19 cellular contexts compared by ENCODE assay signal in the genomic region with DNA sequence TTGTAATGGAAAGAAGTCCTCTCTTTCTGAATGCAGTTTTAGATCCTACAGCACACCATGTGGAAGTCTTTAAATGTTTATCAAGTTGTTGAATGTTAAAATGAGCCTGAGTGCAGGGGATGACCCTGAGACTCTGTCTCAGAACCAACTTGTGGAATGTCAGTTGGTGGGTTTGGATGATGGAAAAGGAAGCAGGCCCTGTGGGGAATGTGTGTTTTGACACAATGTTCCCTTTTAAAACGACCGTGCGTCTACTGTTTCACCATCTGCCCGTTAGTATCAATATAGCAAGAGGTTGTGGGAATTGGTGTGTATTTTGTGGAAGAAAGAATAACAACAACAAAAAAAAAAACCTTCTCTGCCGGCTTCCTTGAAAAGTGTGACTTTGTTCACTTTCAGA. TPM values are rescaled to one million over a fixed set of nuclear protein-coding genes. Genes with fewer than 3 reads are reported as not detected.
"Had no signal": no experiment of that assay in that cellular context is flagged by ENCODE, and none has a peak within 500 bp of the region (broad histone marks: within the 10 kb centered on the region; RNA-seq: fewer than 3 reads in every experiment).

No MANE protein-coding gene starts in this region.

- H3K4me3 Mint-ChIP-seq: endodermal cell, memory B cell, mesothelial cell of epicardium, natural killer cell had no signal

- ATAC-seq: foreskin keratinocyte, heart left ventricle, left lung, lower lobe of right lung, natural killer cell had no signal

- H3K27ac Mint-ChIP-seq: endodermal cell, memory B cell, mesothelial cell of epicardium, natural killer cell had no signal

- H3K27me3 ChIP-seq: foreskin keratinocyte, heart left ventricle, left lung, sigmoid colon had no signal

- H3K9me3 Mint-ChIP-seq: memory B cell, natural killer cell had no signal

- H3K9me3 ChIP-seq: lower lobe of right lung, sigmoid colon had no signal

- H3K4me1 Mint-ChIP-seq: endodermal cell, memory B cell, natural killer cell had no signal

- H3K36me3 Mint-ChIP-seq: mesothelial cell of epicardium, natural killer cell had no signal

- H3K36me3 ChIP-seq: left lung, lower lobe of right lung, sigmoid colon had no signal

- DNase-seq: effector CD4-positive, alpha-beta T cell; endodermal cell; erythroblast; foreskin keratinocyte; heart left ventricle; hypothalamus; kidney glomerular epithelial cell; left lung; lower lobe of right lung; natural killer cell; posterior cingulate gyrus; sigmoid colon; small intestine; stimulated activated CD4-positive, alpha-beta T cell treated with anti-CD3 and anti-CD28 coated beads, Interleukin-2, amount 100 ng/mL, for 48 hours; stimulated activated naive CD4-positive, alpha-beta T cell treated with Interleukin-2 at 50 U/mL for 16 hours; trophoblast cell had no signal

- H3K4me3 ChIP-seq: coronary artery, heart left ventricle, left lung, lower lobe of right lung, sigmoid colon had no signal

RNA-seq across cellular contexts. Expression of gene DYNC1I1, which starts 8.3 kb away (rescaled TPM):
- total RNA-seq: natural killer cell had no signal
